8 cellular contexts compared by ENCODE assay signal in genomic region chr16:27426423-27427408, GRCh38. TPM values are rescaled to one million over a fixed set of nuclear protein-coding genes. Genes with fewer than 3 reads are reported as not detected.
DNase-seq lines count a peak whose midpoint lies in the region; ATAC-seq and FAIRE-seq lines count a peak whose summit lies in the region.

No MANE protein-coding gene starts in this region.

- H3K36me3 Mint-ChIP-seq in activated CD4-positive, alpha-beta T cell treated with anti-CD3 and anti-CD28 coated beads, Interleukin-2, amount 10 ng/mL, durations not matched to agents 24 days and 14 days (ENCODE audit: low read depth) = peaks cover 84% of the 10 kb centered on the region
- peaks cover 72% of the 10 kb centered on the region for H3K36me3 Mint-ChIP-seq in effector memory CD8-positive, alpha-beta T cell (ENCODE audit: insufficient read depth)

- H2AK5ac ChIP-seq in trophoblast cell (ENCODE audit: low read length) = no peak overlapping the region

- H3K23ac ChIP-seq in trophoblast cell (ENCODE audit: low read length) = no peak overlapping the region

- ATAC-seq in HG02763 (IDR thresholded peaks at IDR 0.05; ENCODE audit: unreplicated experiment) = peak; percentile 70
- ATAC-seq in effector memory CD8-positive, alpha-beta T cell (replicated peaks) = peak; percentile 98

- H3K4me1 ChIP-seq in trophoblast cell (ENCODE audit: control insufficient read depth in 1 of 2, insufficient read depth in 2 of 2, low read length in 2 of 2) = peaks cover 0 to under 1% of the 10 kb centered on the region in 2 experiments

- FAIRE-seq in GM18507 (lab: Jason Lieb, UNC) = peak; percentile 99

- peaks cover 9% of the 10 kb centered on the region for H3K9me3 Mint-ChIP-seq in activated CD4-positive, alpha-beta T cell treated with anti-CD3 and anti-CD28 coated beads, Interleukin-2, amount 10 ng/mL, durations not matched to agents 24 days and 14 days
- H3K9me3 Mint-ChIP-seq in effector memory CD8-positive, alpha-beta T cell = peaks cover 0 to 2% of the 10 kb centered on the region in 2 donors

- peak; percentile 94 for DNase-seq in AG08395 (ENCODE audit: low spot score)
- DNase-seq in GM18507 (ENCODE audit: extremely low spot score, insufficient read length, low read depth) = peak; percentile 69
- peak; percentile 91 for DNase-seq in NCI-H2029 treated with DMSO at 0.1 percent for 48 hours (lab: John Stamatoyannopoulos, UW)
- peak; percentile 90 for DNase-seq in activated CD4-positive, alpha-beta T cell treated with anti-CD3 and anti-CD28 coated beads, Interleukin-2, amount 10 ng/mL, durations not matched to agents 24 days and 14 days
- peak; percentile 64 to 65 (median 64) for DNase-seq in effector memory CD8-positive, alpha-beta T cell
- DNase-seq in skeletal muscle cell (ENCODE audit: low read depth) = peak; percentile 75
- DNase-seq in trophoblast cell = no peak

- H4K8ac ChIP-seq in trophoblast cell (ENCODE audit: low read depth, low read length) = no peak overlapping the region

- H3K4me2 ChIP-seq in trophoblast cell (ENCODE audit: low read length) = no peak overlapping the region

- H2BK120ac ChIP-seq in trophoblast cell (ENCODE audit: insufficient read depth, low read length, poor library complexity) = no peak overlapping the region

- H2BK5ac ChIP-seq in trophoblast cell (ENCODE audit: low read depth, low read length, poor library complexity) = no peak overlapping the region

- H3K4me1 Mint-ChIP-seq in activated CD4-positive, alpha-beta T cell treated with anti-CD3 and anti-CD28 coated beads, Interleukin-2, amount 10 ng/mL, durations not matched to agents 24 days and 14 days = peaks cover 55% of the 10 kb centered on the region
- H3K4me1 Mint-ChIP-seq in effector memory CD8-positive, alpha-beta T cell (ENCODE audit: low read depth in 2 of 2) = peaks cover 19 to 33% of the 10 kb centered on the region in 2 donors

- H3K4ac ChIP-seq in trophoblast cell (ENCODE audit: low read depth, low read length) = no peak overlapping the region

- H3K9ac ChIP-seq in trophoblast cell (ENCODE audit: low read length) = no peak overlapping the region

- no peak overlapping the region for H2AFZ ChIP-seq in trophoblast cell (ENCODE audit: insufficient read depth, low read length, poor library complexity)

- H3K27ac Mint-ChIP-seq in activated CD4-positive, alpha-beta T cell treated with anti-CD3 and anti-CD28 coated beads, Interleukin-2, amount 10 ng/mL, durations not matched to agents 24 days and 14 days = peak overlapping the region; percentile 80
- H3K27ac Mint-ChIP-seq in effector memory CD8-positive, alpha-beta T cell = peak overlapping the region; percentile 87 to 89

- no peak overlapping the region for H4K91ac ChIP-seq in trophoblast cell (ENCODE audit: low read depth, low read length)

- no peak overlapping the region for H3K27ac ChIP-seq in trophoblast cell (ENCODE audit: low read depth, low read length)

- no peaks in the 10 kb centered on the region for H3K9me3 ChIP-seq in trophoblast cell (ENCODE audit: insufficient read depth, low read depth, low read length)

- H3K79me2 ChIP-seq in trophoblast cell (ENCODE audit: control insufficient read depth, insufficient read depth, low read length, poor library complexity) = no peaks in the 10 kb centered on the region

- H3K27me3 ChIP-seq in trophoblast cell (ENCODE audit: insufficient read depth, low read length) = no peaks in the 10 kb centered on the region

- no peak overlapping the region for H3K14ac ChIP-seq in trophoblast cell (ENCODE audit: low read length)

- H3K79me1 ChIP-seq in trophoblast cell (ENCODE audit: low read length) = no peaks in the 10 kb centered on the region

- no peaks in the 10 kb centered on the region for H3K27me3 Mint-ChIP-seq in activated CD4-positive, alpha-beta T cell treated with anti-CD3 and anti-CD28 coated beads, Interleukin-2, amount 10 ng/mL, durations not matched to agents 24 days and 14 days
- no peaks in the 10 kb centered on the region for H3K27me3 Mint-ChIP-seq in effector memory CD8-positive, alpha-beta T cell

- H3K4me3 Mint-ChIP-seq in activated CD4-positive, alpha-beta T cell treated with anti-CD3 and anti-CD28 coated beads, Interleukin-2, amount 10 ng/mL, durations not matched to agents 24 days and 14 days = peak overlapping the region; percentile 24
- H3K4me3 Mint-ChIP-seq in effector memory CD8-positive, alpha-beta T cell = peak overlapping the region; percentile 22 to 46

- no peak overlapping the region for H3K18ac ChIP-seq in trophoblast cell (ENCODE audit: low read length)

- WGBS in trophoblast cell (ENCODE audit: extremely low coverage, insufficient coverage, insufficient read length) = no CpG with 5 or more reads among the region's 7 CpGs

- H4K12ac ChIP-seq in trophoblast cell (ENCODE audit: low read depth, low read length) = no peak overlapping the region

- no peak overlapping the region for H2BK12ac ChIP-seq in trophoblast cell (ENCODE audit: low read length)

- no peaks in the 10 kb centered on the region for H3K36me3 ChIP-seq in trophoblast cell (ENCODE audit: control insufficient read depth in 1 of 2, insufficient read depth in 2 of 2, low read length in 2 of 2)

- peak overlapping the region; percentile 21 for H3K4me3 ChIP-seq in skeletal muscle cell (ENCODE audit: low read depth, low read length)
- H3K4me3 ChIP-seq in trophoblast cell (ENCODE audit: low read depth, low read length) = no peak overlapping the region

- intact Hi-C loops in activated CD4-positive, alpha-beta T cell treated with anti-CD3 and anti-CD28 coated beads, Interleukin-2, amount 10 ng/mL, durations not matched to agents 24 days and 14 days (cut with micrococcal nuclease) = loop anchor here (1.0 to 2.0 kb wide), 3 partner anchors 9 to 18 kb away; no protein-coding TSS in a partner anchor

RNA-seq across cellular contexts. Expression of gene IL21R, which starts 24.7 kb away (rescaled TPM):
- 94.9 and 100 TPM in 2 replicates for total RNA-seq in activated CD4-positive, alpha-beta T cell treated with anti-CD3 and anti-CD28 coated beads, Interleukin-2, amount 10 ng/mL, durations not matched to agents 24 days and 14 days
- polyA plus RNA-seq in trophoblast cell (2013) = 0.08 and 0.15 TPM in 2 replicates

Comparison
In these comparisons a context has a peak if more than half of its experiments do, and no peak if none do; other contexts are left out.
1. DNase-seq: peak in AG08395 (single experiment), GM18507 (single experiment), NCI-H2029 treated with DMSO at 0.1 percent for 48 hours (single experiment), activated CD4-positive, alpha-beta T cell treated with anti-CD3 and anti-CD28 coated beads, Interleukin-2, amount 10 ng/mL, durations not matched to agents 24 days and 14 days (single experiment), effector memory CD8-positive, alpha-beta T cell (3 of 3) and skeletal muscle cell (single experiment); none in trophoblast cell (0 of 2).